Comparison of ENCODE assay signal across 19 cellular contexts in the genomic region with DNA sequence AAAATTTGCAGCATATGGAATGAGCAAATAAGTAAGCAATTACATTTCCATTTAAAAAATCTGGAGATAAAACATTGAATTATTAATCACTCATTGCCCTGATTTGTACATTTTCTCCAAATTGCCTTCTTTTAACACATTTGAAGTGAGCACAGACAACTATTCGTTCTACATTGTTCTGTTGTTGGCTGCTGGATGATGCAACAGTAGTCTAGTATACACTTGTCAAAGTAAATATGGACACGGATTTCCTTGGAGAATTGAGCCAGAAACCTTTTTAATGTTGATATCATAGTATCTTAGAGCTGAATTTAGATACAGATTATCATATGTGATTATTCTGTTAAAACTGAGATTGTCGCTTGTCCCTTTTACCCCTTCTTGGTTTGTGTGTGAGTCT.
"Had no signal": no experiment of that assay in that cellular context is flagged by ENCODE, and none has a peak within 500 bp of the region (broad histone marks: within the 10 kb centered on the region; RNA-seq: fewer than 3 reads in every experiment).

No MANE protein-coding gene starts in this region.

- H3K36me3 ChIP-seq: gastrocnemius medialis, upper lobe of left lung had no signal

- H3K36me3 Mint-ChIP-seq: natural killer cell had no signal

- H3K27me3 Mint-ChIP-seq: activated naive CD8-positive, alpha-beta T cell treated with anti-CD3 and anti-CD28 coated beads for 36 hours had no signal

- H3K9me3 Mint-ChIP-seq: natural killer cell had no signal

- H3K4me3 Mint-ChIP-seq: activated naive CD8-positive, alpha-beta T cell treated with anti-CD3 and anti-CD28 coated beads for 36 hours; natural killer cell had no signal

- H3K27ac Mint-ChIP-seq: activated naive CD8-positive, alpha-beta T cell treated with anti-CD3 and anti-CD28 coated beads for 36 hours; natural killer cell had no signal

- H3K4me1 ChIP-seq: gastrocnemius medialis, upper lobe of left lung had no signal

- H3K27me3 ChIP-seq: gastrocnemius medialis, upper lobe of left lung had no signal

- H3K4me3 ChIP-seq: gastrocnemius medialis, upper lobe of left lung had no signal

- DNase-seq: activated CD4-positive, alpha-beta T cell treated with anti-CD3 and anti-CD28 coated beads for 4 hours; activated CD4-positive, alpha-beta T cell treated with anti-CD3 and anti-CD28 coated beads, Interleukin-2, amount 50 U/mL, for 48 hours; activated CD4-positive, CD25-positive, alpha-beta regulatory T cell; activated CD8-positive, alpha-beta memory T cell treated with anti-CD3 and anti-CD28 coated beads, Interleukin-2, amount 50 U/mL, for 48 hours; activated naive CD4-positive, alpha-beta T cell treated with Interleukin-2 at 50 U/mL for 16 hours; activated naive CD8-positive, alpha-beta T cell treated with anti-CD3 and anti-CD28 coated beads for 36 hours; activated T-cell treated with anti-CD3 and anti-CD28 coated beads, Interleukin-2, amount 50 U/mL, for 48 hours; effector CD4-positive, alpha-beta T cell; gastrocnemius medialis; hippocampal formation; left ventricle myocardium superior; midbrain; natural killer cell; stimulated activated CD4-positive, alpha-beta T cell treated with anti-CD3 and anti-CD28 coated beads, Interleukin-4, amount 100 ng/mL, for 1 hour; stimulated activated naive CD8-positive, alpha-beta T cell treated with anti-CD3 and anti-CD28 coated beads, Interleukin-15, Interleukin-2, amounts not matched to agents 100 U/mL and 50 U/mL, for 24 hours; T-helper 1 cell; T-helper 9 cell; upper lobe of left lung had no signal

- ATAC-seq: esophagus mucosa; gastrocnemius medialis; left ventricle myocardium superior; natural killer cell; stimulated activated naive CD8-positive, alpha-beta T cell treated with anti-CD3 and anti-CD28 coated beads, Interleukin-15, Interleukin-2, amounts not matched to agents 100 U/mL and 50 U/mL, for 24 hours had no signal

- H3K27ac ChIP-seq: gastrocnemius medialis, upper lobe of left lung had no signal

- H3K9me3 ChIP-seq: gastrocnemius medialis, upper lobe of left lung had no signal
